Comparison of ENCODE assay signal across 1 cellular context in genomic region chr11:128910583-128910982, GRCh38.
TF ChIP-seq lines count a peak whose summit lies in the region.

No MANE protein-coding gene starts in this region.

TF ChIP-seq in IMR-90, 13 proteins besides CTCF, POLR2A, EP300 and RAD21 (continued from another document):
- TF ChIP-seq ELK1 (IDR thresholded peaks at IDR 0.05; ENCODE audit: borderline replicate concordance, low read depth, low read length) (no peak), SMC3 (IDR thresholded peaks at IDR 0.05; ENCODE audit: low read depth, low read length) (no peak), FOS (IDR thresholded peaks at IDR 0.05; ENCODE audit: low read depth, low read length) (no peak), CEBPB (IDR thresholded peaks at IDR 0.05; ENCODE audit: low read depth, low read length) (no peak), MAFK (IDR thresholded peaks at IDR 0.05; ENCODE audit: low read depth, low read length) (no peak), MAZ (IDR thresholded peaks at IDR 0.05; ENCODE audit: borderline replicate concordance, low read depth, low read length) (no peak)
